8 cellular contexts compared by ENCODE assay signal in the genomic region with DNA sequence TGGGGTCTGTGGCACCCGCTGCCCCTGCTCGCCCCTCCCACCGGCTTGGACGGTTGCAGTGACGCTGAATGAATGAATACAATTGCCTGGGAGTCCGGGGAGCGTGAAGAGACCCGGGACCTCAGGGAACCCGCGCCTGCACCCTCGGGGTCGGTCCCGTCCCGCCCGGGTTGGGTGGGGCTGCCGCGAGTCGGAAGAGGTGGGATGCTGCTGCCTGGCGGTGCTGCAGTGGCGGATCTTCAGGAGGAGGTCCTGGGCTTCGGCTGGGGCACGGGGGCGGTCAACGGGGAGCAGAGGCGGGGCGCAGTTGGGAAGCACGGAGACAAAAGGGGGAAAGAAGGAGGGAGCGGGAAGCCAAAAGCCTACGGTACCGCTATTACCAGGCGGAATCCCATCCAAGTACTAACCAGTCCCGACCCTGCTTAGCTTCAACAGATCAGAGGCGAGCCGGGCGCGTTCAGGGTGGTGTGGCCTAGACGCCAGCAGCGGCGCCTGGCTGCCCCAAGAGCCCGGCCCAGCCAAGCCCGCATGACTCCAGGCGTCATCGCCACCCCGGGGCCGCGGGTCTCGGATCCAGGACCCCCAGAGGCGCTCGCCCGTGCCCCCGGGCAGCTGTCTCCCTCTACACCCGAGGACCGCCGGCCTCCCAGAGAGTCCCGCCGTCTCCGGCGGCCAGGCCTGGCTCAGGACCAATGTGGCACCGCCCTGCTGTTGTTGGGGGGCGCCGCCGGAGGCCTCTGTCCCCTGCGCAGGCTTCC.
DNase-seq lines count a peak whose midpoint lies in the region; ATAC-seq and TF ChIP-seq lines count a peak whose summit lies in the region.
"Not testable (repeated sequence)": the region's sequence is repeated elsewhere in the genome, so short reads cannot be mapped to it uniquely, and the experiment has no call there.

No MANE protein-coding gene starts in this region.

- DNase-seq in ELF-1 (ENCODE audit: low read depth, low spot score): peak; percentile 90
- DNase-seq in glomerular visceral epithelial cell (ENCODE audit: extremely low spot score): peak; percentile 96
- peak; percentile 77 for DNase-seq in natural killer cell

- H3K4me3 Mint-ChIP-seq in natural killer cell: peak overlapping the region; percentile 65
- peak overlapping the region; percentile 81 for H3K4me3 Mint-ChIP-seq in stimulated activated memory B cell treated with anti-CD40 and anti-IgM and Interleukin-4, amounts not matched to agents 10 μg/mL and 1 μg/mL and 100 μg/mL, for 72 hours

- H3K4me1 Mint-ChIP-seq in natural killer cell: peaks cover 32 to 38% of the 10 kb centered on the region in 2 donors
- peaks cover 44% of the 10 kb centered on the region for H3K4me1 Mint-ChIP-seq in stimulated activated memory B cell treated with anti-CD40 and anti-IgM and Interleukin-4, amounts not matched to agents 10 μg/mL and 1 μg/mL and 100 μg/mL, for 72 hours

- not testable (repeated sequence) for H3K9me3 Mint-ChIP-seq in natural killer cell; stimulated activated memory B cell treated with anti-CD40 and anti-IgM and Interleukin-4, amounts not matched to agents 10 μg/mL and 1 μg/mL and 100 μg/mL, for 72 hours

- ATAC-seq in GM21381 (IDR thresholded peaks at IDR 0.05; ENCODE audit: unreplicated experiment): peak; percentile 100
- peak; percentile 99 for ATAC-seq in HG03354 (IDR thresholded peaks at IDR 0.05; ENCODE audit: poor library complexity, severe bottlenecking, unreplicated experiment)
- peak; percentile 99 for ATAC-seq in SK-N-SH treated with all-trans-retinoic acid at 6 μM for 48 hours
- peak; percentile 97 to 98 (median 98) for ATAC-seq in natural killer cell
- ATAC-seq in stimulated activated memory B cell treated with anti-CD40 and anti-IgM and Interleukin-4, amounts not matched to agents 10 μg/mL and 1 μg/mL and 100 μg/mL, for 72 hours: peak; percentile 99

- H3K27ac Mint-ChIP-seq in natural killer cell: peak overlapping the region; percentile 32 to 77
- H3K27ac Mint-ChIP-seq in stimulated activated memory B cell treated with anti-CD40 and anti-IgM and Interleukin-4, amounts not matched to agents 10 μg/mL and 1 μg/mL and 100 μg/mL, for 72 hours: peak overlapping the region; percentile 83

- peaks cover 41 to 53% of the 10 kb centered on the region in 2 donors for H3K27me3 Mint-ChIP-seq in natural killer cell (ENCODE audit: low read depth in 2 of 2)
- H3K27me3 Mint-ChIP-seq in stimulated activated memory B cell treated with anti-CD40 and anti-IgM and Interleukin-4, amounts not matched to agents 10 μg/mL and 1 μg/mL and 100 μg/mL, for 72 hours: not testable (repeated sequence)

- not testable (repeated sequence) for H3K36me3 Mint-ChIP-seq in natural killer cell; stimulated activated memory B cell treated with anti-CD40 and anti-IgM and Interleukin-4, amounts not matched to agents 10 μg/mL and 1 μg/mL and 100 μg/mL, for 72 hours

- intact Hi-C loops in natural killer cell (cut with micrococcal nuclease): not testable (repeated sequence)

- not testable (repeated sequence) for TF ChIP-seq CTCF in natural killer cell (IDR thresholded peaks at IDR 0.05)

- H3K27ac ChIP-seq in angular gyrus (ENCODE audit: low read depth, low read length): peak overlapping the region; percentile 40

Comparison
In these comparisons a context has a peak if more than half of its experiments do, and no peak if none do; other contexts are left out.
1. Peak in every context shown above with its lines: DNase-seq, ATAC-seq and H3K27ac ChIP-seq.